Comparison of ENCODE assay signal across 20 cellular contexts in the genomic region with DNA sequence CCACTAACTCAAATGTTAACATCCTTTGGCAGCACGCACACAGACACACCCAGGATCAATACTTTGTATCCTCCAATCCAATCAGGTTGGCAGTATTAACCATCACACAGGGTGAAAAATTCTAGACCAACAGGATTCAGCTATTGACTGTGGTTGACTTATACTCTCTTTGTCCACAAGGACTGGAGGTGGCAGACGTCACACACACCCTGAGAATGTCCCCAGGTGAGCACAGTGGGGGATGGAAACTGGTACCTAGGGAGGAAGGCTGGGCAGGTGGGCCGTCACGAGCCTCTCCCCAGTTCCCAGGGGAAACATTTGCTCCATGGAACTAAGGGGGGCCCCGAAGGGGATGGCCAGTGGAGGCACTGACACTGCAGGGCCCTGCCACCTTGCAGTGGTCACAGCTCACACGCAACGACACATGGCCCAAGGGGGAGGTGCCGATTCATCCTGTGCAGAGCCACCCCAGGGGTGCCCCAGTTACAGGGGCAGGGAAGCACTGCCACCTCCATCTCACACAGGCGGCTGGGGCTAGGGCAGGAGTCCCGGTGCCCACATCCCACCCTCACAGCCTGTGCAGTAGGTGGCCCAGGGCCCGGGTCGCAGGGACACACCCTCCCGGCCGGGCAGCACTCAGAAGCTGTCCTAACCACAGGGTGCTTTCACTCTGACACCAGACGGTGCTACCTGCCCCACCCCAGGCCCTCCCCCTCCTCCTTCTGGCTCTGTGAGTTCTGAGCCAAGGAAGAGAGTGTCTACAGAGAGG. TPM values are rescaled to one million over a fixed set of nuclear protein-coding genes. Genes with fewer than 3 reads are reported as not detected.
DNase-seq lines count a peak whose midpoint lies in the region; ATAC-seq and TF ChIP-seq lines count a peak whose summit lies in the region.
"Had no signal": no experiment of that assay in that cellular context is flagged by ENCODE, and none has a peak within 500 bp of the region (broad histone marks: within the 10 kb centered on the region; RNA-seq: fewer than 3 reads in every experiment).

No MANE protein-coding gene starts in this region.

- no peak overlapping the region for H3K4me3 ChIP-seq in left ventricle myocardium inferior
- H3K4me3 ChIP-seq: A549; BLaER1 treated with 17β-estradiol and CSF1 and Interleukin-3, amounts not matched to agents 10 nM and 100 nM; lung had no signal

- H3K27me3 Mint-ChIP-seq in activated CD4-positive, alpha-beta T cell treated with anti-CD3 and anti-CD28 coated beads, Interleukin-2, amount 10 ng/mL, durations not matched to agents 24 days and 14 days = peaks cover 8% of the 10 kb centered on the region
- no peaks in the 10 kb centered on the region for H3K27me3 Mint-ChIP-seq in natural killer cell treated with Interleukin-12 subunit alpha and Interleukin-12 subunit beta and Interleukin-15 and Interleukin-18, amount 100 ng/mL, for 72 hours

- no peaks in the 10 kb centered on the region for H3K9me3 ChIP-seq in left ventricle myocardium inferior (replicated peaks)
- H3K9me3 ChIP-seq: A549 had no signal

- H3K36me3 Mint-ChIP-seq in activated CD4-positive, alpha-beta T cell treated with anti-CD3 and anti-CD28 coated beads, Interleukin-2, amount 10 ng/mL, durations not matched to agents 24 days and 14 days (ENCODE audit: low read depth) = no peaks in the 10 kb centered on the region
- H3K36me3 Mint-ChIP-seq in activated naive CD4-positive, alpha-beta T cell treated with anti-CD3 and anti-CD28 coated beads, Interleukin-2, amount 50 U/mL, for 72 hours = no peaks in the 10 kb centered on the region
- no peaks in the 10 kb centered on the region for H3K36me3 Mint-ChIP-seq in natural killer cell treated with Interleukin-12 subunit alpha and Interleukin-12 subunit beta and Interleukin-15 and Interleukin-18, amount 100 ng/mL, for 72 hours
- H3K36me3 Mint-ChIP-seq: activated naive CD8-positive, alpha-beta T cell treated with anti-CD3 and anti-CD28 coated beads for 36 hours had no signal

- no peaks in the 10 kb centered on the region for H3K36me3 ChIP-seq in left ventricle myocardium inferior
- H3K36me3 ChIP-seq: BLaER1 treated with 17β-estradiol and CSF1 and Interleukin-3, amounts not matched to agents 10 nM and 100 nM had no signal

- no peak overlapping the region for H3K27ac Mint-ChIP-seq in activated CD4-positive, alpha-beta T cell treated with anti-CD3 and anti-CD28 coated beads, Interleukin-2, amount 10 ng/mL, durations not matched to agents 24 days and 14 days
- no peak overlapping the region for H3K27ac Mint-ChIP-seq in activated naive CD4-positive, alpha-beta T cell treated with anti-CD3 and anti-CD28 coated beads, Interleukin-2, amount 50 U/mL, for 72 hours
- peak overlapping the region in 1 of 2 donors; percentile 45 for H3K27ac Mint-ChIP-seq in natural killer cell treated with Interleukin-12 subunit alpha and Interleukin-12 subunit beta and Interleukin-15 and Interleukin-18, amount 100 ng/mL, for 72 hours
- H3K27ac Mint-ChIP-seq: activated naive CD8-positive, alpha-beta T cell treated with anti-CD3 and anti-CD28 coated beads for 36 hours had no signal

- peaks cover 10% of the 10 kb centered on the region for H3K4me1 Mint-ChIP-seq in activated CD4-positive, alpha-beta T cell treated with anti-CD3 and anti-CD28 coated beads, Interleukin-2, amount 10 ng/mL, durations not matched to agents 24 days and 14 days
- H3K4me1 Mint-ChIP-seq in natural killer cell treated with Interleukin-12 subunit alpha and Interleukin-12 subunit beta and Interleukin-15 and Interleukin-18, amount 100 ng/mL, for 72 hours (ENCODE audit: low read depth in 2 of 2) = peaks cover 22 to 41% of the 10 kb centered on the region in 2 donors

- no peak overlapping the region for H3K4me3 Mint-ChIP-seq in activated CD4-positive, alpha-beta T cell treated with anti-CD3 and anti-CD28 coated beads, Interleukin-2, amount 10 ng/mL, durations not matched to agents 24 days and 14 days
- H3K4me3 Mint-ChIP-seq in natural killer cell treated with Interleukin-12 subunit alpha and Interleukin-12 subunit beta and Interleukin-15 and Interleukin-18, amount 100 ng/mL, for 72 hours = no peak overlapping the region
- H3K4me3 Mint-ChIP-seq: activated naive CD8-positive, alpha-beta T cell treated with anti-CD3 and anti-CD28 coated beads for 36 hours had no signal

- DNase-seq in activated CD4-positive, alpha-beta T cell treated with anti-CD3 and anti-CD28 coated beads for 48 hours = peak; percentile 29
- no peak for DNase-seq in activated CD4-positive, alpha-beta T cell treated with anti-CD3 and anti-CD28 coated beads, Interleukin-2, amount 10 ng/mL, durations not matched to agents 24 days and 14 days
- DNase-seq in G401 (ENCODE audit: low spot score) (peak; percentile 73), left ventricle myocardium inferior (no peak), foreskin melanocyte (no peak), left cardiac atrium (no peak)
- DNase-seq in activated naive CD4-positive, alpha-beta T cell treated with anti-CD3 and anti-CD28 coated beads, Interleukin-2, amount 50 U/mL, for 72 hours (ENCODE audit: low spot score in 2 of 2) = no peak
- DNase-seq in natural killer cell treated with Interleukin-12 subunit alpha and Interleukin-12 subunit beta and Interleukin-15 and Interleukin-18, amount 100 ng/mL, for 72 hours (ENCODE audit: low spot score) = no peak
- DNase-seq: activated naive CD8-positive, alpha-beta T cell treated with anti-CD3 and anti-CD28 coated beads for 36 hours; activated T-cell treated with anti-CD3 and anti-CD28 coated beads for 4 hours; DMS153; NCI-H1436 treated with DMSO at 0.1 percent for 48 hours; NCI-H774 had no signal

- H3K27ac ChIP-seq in left ventricle myocardium inferior (replicated peaks) = no peak overlapping the region
- H3K27ac ChIP-seq: A549; BLaER1 treated with 17β-estradiol and CSF1 and Interleukin-3, amounts not matched to agents 10 nM and 100 nM; coronary artery had no signal

- no peaks in the 10 kb centered on the region for H3K9me3 Mint-ChIP-seq in activated CD4-positive, alpha-beta T cell treated with anti-CD3 and anti-CD28 coated beads, Interleukin-2, amount 10 ng/mL, durations not matched to agents 24 days and 14 days
- H3K9me3 Mint-ChIP-seq in activated naive CD4-positive, alpha-beta T cell treated with anti-CD3 and anti-CD28 coated beads, Interleukin-2, amount 50 U/mL, for 72 hours = no peaks in the 10 kb centered on the region
- no peaks in the 10 kb centered on the region for H3K9me3 Mint-ChIP-seq in natural killer cell treated with Interleukin-12 subunit alpha and Interleukin-12 subunit beta and Interleukin-15 and Interleukin-18, amount 100 ng/mL, for 72 hours
- H3K9me3 Mint-ChIP-seq: activated naive CD8-positive, alpha-beta T cell treated with anti-CD3 and anti-CD28 coated beads for 36 hours; T-helper 2 cell treated with Interferon-gamma antibody and Interleukin-4, amounts not matched to agents 5 μg/mL and 100 μg/mL, for 36 hours had no signal

- peak; percentile 41 to 53 for ATAC-seq in activated naive CD4-positive, alpha-beta T cell treated with anti-CD3 and anti-CD28 coated beads, Interleukin-2, amount 50 U/mL, for 72 hours
- ATAC-seq in natural killer cell treated with Interleukin-12 subunit alpha and Interleukin-12 subunit beta and Interleukin-15 and Interleukin-18, amount 100 ng/mL, for 72 hours = peak; percentile 71 to 72
- ATAC-seq in left cardiac atrium = no peak

- peaks cover 25% of the 10 kb centered on the region for H3K4me1 ChIP-seq in left ventricle myocardium inferior

- TF ChIP-seq CTCF in left ventricle myocardium inferior (IDR thresholded peaks at IDR 0.05; ENCODE audit: borderline replicate concordance) = no peak

- H3K27me3 ChIP-seq in left ventricle myocardium inferior (ENCODE audit: low read depth) = no peaks in the 10 kb centered on the region

- intact Hi-C loops in activated CD4-positive, alpha-beta T cell treated with anti-CD3 and anti-CD28 coated beads, Interleukin-2, amount 10 ng/mL, durations not matched to agents 24 days and 14 days (cut with micrococcal nuclease) = no loop called here
- intact Hi-C loops in left ventricle myocardium inferior (cut with micrococcal nuclease) (no loop called here), left cardiac atrium (cut with DNase I) (no loop called here)

- in situ Hi-C loops in G401 (cut with HindIII; ENCODE audit: low sequenced_read_pairs) = no loop called here

RNA-seq across cellular contexts. Expression of gene ZFYVE28, which starts 17.4 kb away (rescaled TPM):
- total RNA-seq in activated CD4-positive, alpha-beta T cell treated with anti-CD3 and anti-CD28 coated beads, Interleukin-2, amount 10 ng/mL, durations not matched to agents 24 days and 14 days = 4.4 and 4.7 TPM in 2 replicates
- 9.4 and 11.4 TPM in 2 replicates for total RNA-seq in G401 (2014; rRNA removed; shearing (Covaris generic))
- total RNA-seq in activated naive CD4-positive, alpha-beta T cell treated with anti-CD3 and anti-CD28 coated beads, Interleukin-2, amount 50 U/mL, for 72 hours = 1 to 10 TPM; 2.7 to 9.9 TPM
- 10 to 100 TPM; 13.8 to 25.6 TPM for total RNA-seq in natural killer cell treated with Interleukin-12 subunit alpha and Interleukin-12 subunit beta and Interleukin-15 and Interleukin-18, amount 100 ng/mL, for 72 hours
- 5.6 TPM for total RNA-seq in left ventricle myocardium inferior
- 1 to 10 TPM; 5.2 to 7.2 TPM for total RNA-seq in left cardiac atrium

RNA-seq across cellular contexts. Expression of gene CFAP99, which starts 17.7 kb away (rescaled TPM):
- not detected in 2 replicates for total RNA-seq in activated CD4-positive, alpha-beta T cell treated with anti-CD3 and anti-CD28 coated beads, Interleukin-2, amount 10 ng/mL, durations not matched to agents 24 days and 14 days
- total RNA-seq in G401 (2014; rRNA removed; shearing (Covaris generic)) = 1.5 TPM in 1 of 2 replicates, not detected in the other
- total RNA-seq in activated naive CD4-positive, alpha-beta T cell treated with anti-CD3 and anti-CD28 coated beads, Interleukin-2, amount 50 U/mL, for 72 hours = not detected
- total RNA-seq in natural killer cell treated with Interleukin-12 subunit alpha and Interleukin-12 subunit beta and Interleukin-15 and Interleukin-18, amount 100 ng/mL, for 72 hours = not detected
- total RNA-seq in left ventricle myocardium inferior (not detected), left cardiac atrium (not detected)
- total RNA-seq: activated naive CD8-positive, alpha-beta T cell treated with anti-CD3 and anti-CD28 coated beads for 36 hours; endothelial cell of umbilical vein; myocyte had no signal

Comparison
In these comparisons a context has a peak if more than half of its experiments do, and no peak if none do; other contexts are left out.
1. DNase-seq: peak in activated CD4-positive, alpha-beta T cell treated with anti-CD3 and anti-CD28 coated beads for 48 hours (single experiment) and G401 (single experiment); none in activated CD4-positive, alpha-beta T cell treated with anti-CD3 and anti-CD28 coated beads, Interleukin-2, amount 10 ng/mL, durations not matched to agents 24 days and 14 days (single experiment), activated naive CD4-positive, alpha-beta T cell treated with anti-CD3 and anti-CD28 coated beads, Interleukin-2, amount 50 U/mL, for 72 hours (0 of 2), natural killer cell treated with Interleukin-12 subunit alpha and Interleukin-12 subunit beta and Interleukin-15 and Interleukin-18, amount 100 ng/mL, for 72 hours (single experiment), left ventricle myocardium inferior (single experiment), foreskin melanocyte (single experiment) and left cardiac atrium (single experiment).
2. ATAC-seq: peak in activated naive CD4-positive, alpha-beta T cell treated with anti-CD3 and anti-CD28 coated beads, Interleukin-2, amount 50 U/mL, for 72 hours (2 of 2) and natural killer cell treated with Interleukin-12 subunit alpha and Interleukin-12 subunit beta and Interleukin-15 and Interleukin-18, amount 100 ng/mL, for 72 hours (2 of 2); none in left cardiac atrium (0 of 2).